10 cellular contexts compared by ENCODE assay signal in the genomic region with DNA sequence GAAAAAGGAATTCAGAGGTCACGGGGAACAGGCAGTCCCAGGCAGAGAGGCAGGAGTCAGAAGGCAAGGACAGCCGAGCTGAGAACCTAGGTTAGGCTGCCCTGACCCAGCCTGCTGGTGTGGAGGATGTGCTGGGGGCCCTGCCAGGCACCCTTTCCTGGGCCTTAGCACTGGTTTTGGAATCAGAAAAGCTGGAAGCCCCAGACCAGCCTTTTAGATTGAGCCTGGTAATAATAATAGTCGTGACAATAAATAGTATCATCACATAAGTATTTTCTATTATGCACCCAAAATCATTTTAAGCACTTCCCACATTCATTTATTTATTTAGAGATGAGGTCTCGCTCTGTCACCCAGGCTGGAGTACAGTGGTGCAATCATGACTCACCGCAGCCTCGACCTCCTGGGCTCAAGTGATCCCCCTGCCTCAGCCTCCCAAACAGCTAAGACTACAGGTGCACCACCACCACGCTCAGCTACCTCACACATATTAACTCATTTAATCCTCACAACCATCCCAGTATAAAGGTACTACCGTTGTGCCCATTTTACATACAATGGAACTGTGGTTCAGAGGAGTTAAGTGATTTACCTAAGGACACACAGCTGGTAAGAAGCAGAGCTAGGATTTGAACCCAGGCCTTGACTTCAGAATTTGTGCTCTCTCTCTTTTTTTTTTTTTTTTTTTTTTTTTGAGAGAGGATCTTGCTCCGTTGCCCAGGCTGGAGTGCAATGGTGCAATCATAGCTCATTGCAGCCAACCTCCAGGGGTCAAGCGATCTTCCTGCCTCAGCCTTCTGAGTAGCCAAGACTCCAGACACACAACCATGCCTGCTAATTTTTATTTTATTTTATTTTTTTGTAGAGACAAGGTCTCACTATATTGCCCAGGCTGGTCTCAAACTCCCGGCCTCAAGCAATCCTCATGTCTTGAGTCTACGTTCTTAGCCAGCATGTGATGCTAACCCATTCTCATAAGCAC. TPM values are rescaled to one million over a fixed set of nuclear protein-coding genes. Genes with fewer than 3 reads are reported as not detected.
DNase-seq lines count a peak whose midpoint lies in the region; ATAC-seq and TF ChIP-seq lines count a peak whose summit lies in the region.
"Had no signal": no experiment of that assay in that cellular context is flagged by ENCODE, and none has a peak within 500 bp of the region (broad histone marks: within the 10 kb centered on the region; RNA-seq: fewer than 3 reads in every experiment).

No MANE protein-coding gene starts in this region.

- peak overlapping the region; percentile 95 for H3K27ac Mint-ChIP-seq in chondrocyte (ENCODE audit: unreplicated experiment)
- no peak overlapping the region for H3K27ac Mint-ChIP-seq in CD4-positive, alpha-beta memory T cell
- H3K27ac Mint-ChIP-seq: immature natural killer cell; stimulated activated naive B cell treated with anti-CD40 and anti-IgM and Interleukin-4, amounts not matched to agents 10 μg/mL and 1 μg/mL and 100 μg/mL, for 72 hours had no signal

- POLR2A ChIA-PET in CD4-positive, alpha-beta memory T cell (lab: Charles Lee; ENCODE audit: partially characterized antibody) = no interaction called here

- H3K36me3 ChIP-seq in left lung (peaks cover 0 to 38% of the 10 kb centered on the region in 2 donors), tibial artery (peaks cover 66 to 76% (median 69%) of the 10 kb centered on the region in 3 donors)
- H3K36me3 ChIP-seq in CD4-positive, alpha-beta memory T cell (ENCODE audit: insufficient read depth, low read length) = no peaks in the 10 kb centered on the region

- intact Hi-C loops in left lung (cut with DNase I) (no loop called here), tibial artery (cut with DNase I; ENCODE audit: low total_unique reads) (no loop called here)
- intact Hi-C loops in CD4-positive, alpha-beta memory T cell (cut with micrococcal nuclease) = no loop called here

- H3K36me3 Mint-ChIP-seq in chondrocyte (ENCODE audit: low read depth) = peaks cover 6% of the 10 kb centered on the region
- H3K36me3 Mint-ChIP-seq in CD4-positive, alpha-beta memory T cell = no peaks in the 10 kb centered on the region
- H3K36me3 Mint-ChIP-seq: immature natural killer cell had no signal

- H3K27ac ChIP-seq in left lung = peak overlapping the region; percentile 60 to 80
- H3K27ac ChIP-seq in tibial artery = peak overlapping the region; percentile 84 to 87
- H3K27ac ChIP-seq in CD4-positive, alpha-beta memory T cell (ENCODE audit: low read depth, low read length) = no peak overlapping the region

- H3K4me3 ChIP-seq in left lung (no peak overlapping the region), tibial artery (no peak overlapping the region)
- H3K4me3 ChIP-seq in CD4-positive, alpha-beta memory T cell (ENCODE audit: low read length in 2 of 2) = no peak overlapping the region

- no peaks in the 10 kb centered on the region for H3K27me3 ChIP-seq in left lung
- no peaks in the 10 kb centered on the region for H3K27me3 ChIP-seq in tibial artery
- no peaks in the 10 kb centered on the region for H3K27me3 ChIP-seq in CD4-positive, alpha-beta memory T cell (ENCODE audit: insufficient read depth, low read length)

- TF ChIP-seq CTCF in chondrocyte (IDR thresholded peaks at IDR 0.05) (no peak), left lung (IDR thresholded peaks at IDR 0.05) (no peak), tibial artery (IDR thresholded peaks at IDR 0.05) (no peak), GM10266 (IDR thresholded peaks at IDR 0.05; ENCODE audit: control insufficient read depth, insufficient read depth, low read depth, missing control alignments) (no peak)

- H3K9me3 Mint-ChIP-seq in chondrocyte (ENCODE audit: low read depth) = no peaks in the 10 kb centered on the region
- H3K9me3 Mint-ChIP-seq in CD4-positive, alpha-beta memory T cell = no peaks in the 10 kb centered on the region
- H3K9me3 Mint-ChIP-seq: immature natural killer cell had no signal

- DNase-seq in LHCN-M2 (ENCODE audit: low read depth) = peak; percentile 44
- DNase-seq in chondrocyte (ENCODE audit: low spot score) = no peak
- DNase-seq in left lung = no peak
- DNase-seq in tibial artery = no peak
- DNase-seq in DMS153 (lab: John Stamatoyannopoulos, UW) = no peak
- DNase-seq in GM10266 (ENCODE audit: extremely low spot score) = no peak
- no peak for DNase-seq in CD4-positive, alpha-beta memory T cell
- DNase-seq: immature natural killer cell; NCI-H446; stimulated activated naive B cell treated with anti-CD40 and anti-IgM and Interleukin-4, amounts not matched to agents 10 μg/mL and 1 μg/mL and 100 μg/mL, for 72 hours had no signal

- CTCF ChIA-PET in CD4-positive, alpha-beta memory T cell (lab: Charles Lee; ENCODE audit: partially characterized antibody) = no interaction called here

- H3K4me1 ChIP-seq in left lung = peaks cover 27 to 78% of the 10 kb centered on the region in 2 donors
- peaks cover 10 to 46% (median 37%) of the 10 kb centered on the region in 4 donors for H3K4me1 ChIP-seq in tibial artery
- no peaks in the 10 kb centered on the region for H3K4me1 ChIP-seq in CD4-positive, alpha-beta memory T cell (ENCODE audit: insufficient read depth, low read length)

- no peaks in the 10 kb centered on the region for H3K27me3 Mint-ChIP-seq in chondrocyte (ENCODE audit: low read depth)
- H3K27me3 Mint-ChIP-seq in CD4-positive, alpha-beta memory T cell = peaks cover 0 to 9% of the 10 kb centered on the region in 2 donors

- no peak for ATAC-seq in left lung
- ATAC-seq: stimulated activated naive B cell treated with anti-CD40 and anti-IgM and Interleukin-4, amounts not matched to agents 10 μg/mL and 1 μg/mL and 100 μg/mL, for 72 hours had no signal

- H3K4me1 Mint-ChIP-seq in chondrocyte (ENCODE audit: low read depth) = peaks cover 49% of the 10 kb centered on the region
- no peaks in the 10 kb centered on the region for H3K4me1 Mint-ChIP-seq in CD4-positive, alpha-beta memory T cell
- H3K4me1 Mint-ChIP-seq: immature natural killer cell had no signal

- H3K4me3 Mint-ChIP-seq in chondrocyte (ENCODE audit: unreplicated experiment) = no peak overlapping the region
- H3K4me3 Mint-ChIP-seq in CD4-positive, alpha-beta memory T cell = no peak overlapping the region
- H3K4me3 Mint-ChIP-seq: immature natural killer cell; stimulated activated naive B cell treated with anti-CD40 and anti-IgM and Interleukin-4, amounts not matched to agents 10 μg/mL and 1 μg/mL and 100 μg/mL, for 72 hours had no signal

- no peaks in the 10 kb centered on the region for H3K9me3 ChIP-seq in left lung
- H3K9me3 ChIP-seq in tibial artery = no peaks in the 10 kb centered on the region
- H3K9me3 ChIP-seq in CD4-positive, alpha-beta memory T cell (ENCODE audit: control insufficient read depth in 1 of 2, low read length in 2 of 2) = no peaks in the 10 kb centered on the region

RNA-seq across cellular contexts. Expression of gene TGM2, which starts 19.7 kb away (rescaled TPM):
- 6.3 and 7.4 TPM in 2 replicates for total RNA-seq in LHCN-M2 (2014; rRNA removed)
- polyA plus RNA-seq in LHCN-M2 (2012) = 21.7 TPM
- 7.1 to 22.3 TPM (median 17.7 TPM) in 3 replicates for total RNA-seq in chondrocyte
- 100 to 1,000 TPM; 174 to 391 TPM for total RNA-seq in left lung
- total RNA-seq in CD4-positive, alpha-beta memory T cell = under 1 TPM; 0.50 to 0.67 TPM
- under 1 TPM; 0.09 to 0.11 TPM for polyA plus RNA-seq in CD4-positive, alpha-beta memory T cell
- polyA plus RNA-seq: immature natural killer cell had no signal
